1 cellular context compared by ENCODE assay signal in genomic region chr2:28276076-28276618, GRCh38.
A peak's percentile ranks its signal among the peaks of the same experiment; 100 is the strongest.
TF ChIP-seq lines count a peak whose summit lies in the region.

No MANE protein-coding gene starts in this region.

TF ChIP-seq in IMR-90, 13 proteins besides CTCF, POLR2A, EP300 and RAD21 (continued from another document):
- no peak for TF ChIP-seq MAZ (IDR thresholded peaks at IDR 0.05; ENCODE audit: borderline replicate concordance, low read depth, low read length)
- no peak for TF ChIP-seq ELK1 (IDR thresholded peaks at IDR 0.05; ENCODE audit: borderline replicate concordance, low read depth, low read length)
- 0 out of 2 replicates have a peak, but pooled peaks have one; percentile 6 for TF ChIP-seq CEBPB (IDR thresholded peaks at IDR 0.05; ENCODE audit: low read depth, low read length)
- TF ChIP-seq NFE2L2 (IDR thresholded peaks at IDR 0.05; ENCODE audit: low read depth, low read length), result peak; percentile 79
- peak; percentile 99 for TF ChIP-seq FOS (IDR thresholded peaks at IDR 0.05; ENCODE audit: low read depth, low read length)
